16 cellular contexts compared by ENCODE assay signal in genomic region chr16:73404001-73404400, GRCh38.
DNase-seq lines count a peak whose midpoint lies in the region; ATAC-seq and TF ChIP-seq lines count a peak whose summit lies in the region.
"Had no signal": no experiment of that assay in that cellular context is flagged by ENCODE, and none has a peak within 500 bp of the region (broad histone marks: within the 10 kb centered on the region; RNA-seq: fewer than 3 reads in every experiment).

No MANE protein-coding gene starts in this region.

- H3K9me3 Mint-ChIP-seq in neural progenitor cell, result no peaks in the 10 kb centered on the region

- no peak overlapping the region for H3K4me3 Mint-ChIP-seq in neural progenitor cell
- H3K4me3 Mint-ChIP-seq: CD14-positive monocyte; CD4-positive, alpha-beta memory T cell had no signal

- no peaks in the 10 kb centered on the region for H3K79me2 ChIP-seq in neural progenitor cell (ENCODE audit: low read depth)

- H3F3A ChIP-seq in neural progenitor cell (ENCODE audit: low read depth), result peaks cover 14% of the 10 kb centered on the region

- no peaks in the 10 kb centered on the region for H3K36me3 ChIP-seq in neural progenitor cell
- H3K36me3 ChIP-seq: BLaER1 had no signal

- H3K36me3 Mint-ChIP-seq in neural progenitor cell, result no peaks in the 10 kb centered on the region
- H3K36me3 Mint-ChIP-seq: CD14-positive monocyte; CD4-positive, alpha-beta memory T cell had no signal

- H3K4me1 ChIP-seq in neural progenitor cell, result peaks cover 31% of the 10 kb centered on the region

- peak overlapping the region; percentile 71 for H3K27ac ChIP-seq in neural progenitor cell
- H3K27ac ChIP-seq: BLaER1, GM23248 had no signal

- no peak overlapping the region for H3K9ac ChIP-seq in neural progenitor cell
- H3K9ac ChIP-seq: BLaER1, GM23248 had no signal

- no peaks in the 10 kb centered on the region for H4K20me1 ChIP-seq in neural progenitor cell (ENCODE audit: low read depth)
- H4K20me1 ChIP-seq: BLaER1 had no signal

- H3K4me2 ChIP-seq in neural progenitor cell, result peak overlapping the region; percentile 53
- H3K4me2 ChIP-seq: BLaER1 had no signal

- ATAC-seq in HG02840 (IDR thresholded peaks at IDR 0.05; ENCODE audit: low FRiP score, unreplicated experiment), result no peak
- ATAC-seq in HG02678 (IDR thresholded peaks at IDR 0.05; ENCODE audit: unreplicated experiment), result no peak

- no peaks in the 10 kb centered on the region for H3K9me3 ChIP-seq in neural progenitor cell (ENCODE audit: low read depth)
- H3K9me3 ChIP-seq: BLaER1 had no signal

- H3K27me3 ChIP-seq in neural progenitor cell, result no peaks in the 10 kb centered on the region
- H3K27me3 ChIP-seq: BLaER1 had no signal

- no peak for TF ChIP-seq CTCF in neural progenitor cell (IDR thresholded peaks at IDR 0.05)

- no peak overlapping the region for H2AFZ ChIP-seq in neural progenitor cell (replicated peaks)
- H2AFZ ChIP-seq: GM23248 had no signal

- peaks cover 2% of the 10 kb centered on the region for H3K27me3 Mint-ChIP-seq in neural progenitor cell (ENCODE audit: insufficient read depth, low read depth)

- no peak overlapping the region for H3K27ac Mint-ChIP-seq in neural progenitor cell
- H3K27ac Mint-ChIP-seq: CD14-positive monocyte; CD4-positive, alpha-beta memory T cell had no signal

- DNase-seq in NCI-H748 (lab: John Stamatoyannopoulos, UW; ENCODE audit: unreplicated experiment), result peak; percentile 24
- DNase-seq in NCI-H748 treated with DMSO at 0.1 percent for 48 hours (lab: John Stamatoyannopoulos, UW), result no peak
- DNase-seq in left kidney (ENCODE audit: low read depth, low spot score), result peak; percentile 47
- DNase-seq in neural progenitor cell (ENCODE audit: low spot score), result peak; percentile 38
- no peak for DNase-seq in stimulated activated CD4-positive, alpha-beta T cell treated with anti-CD3 and anti-CD28 coated beads, Interleukin-2, amount 100 ng/mL, for 48 hours
- DNase-seq: 8988T; CD4-positive, alpha-beta memory T cell; DMS153; DMS79; GDM1; GM23248; HCEC 1CT had no signal

- no peak overlapping the region for H3K4me3 ChIP-seq in neural progenitor cell
- H3K4me3 ChIP-seq: BLaER1, GM23248 had no signal

- H3K4me1 Mint-ChIP-seq in neural progenitor cell, result peaks cover 36% of the 10 kb centered on the region
- H3K4me1 Mint-ChIP-seq: CD14-positive monocyte; CD4-positive, alpha-beta memory T cell had no signal

Comparison
In these comparisons a context has a peak if more than half of its experiments do, and no peak if none do; other contexts are left out.
1. DNase-seq: peak in NCI-H748 (single experiment), left kidney (single experiment) and neural progenitor cell (single experiment); none in NCI-H748 treated with DMSO at 0.1 percent for 48 hours (single experiment) and stimulated activated CD4-positive, alpha-beta T cell treated with anti-CD3 and anti-CD28 coated beads, Interleukin-2, amount 100 ng/mL, for 48 hours (0 of 2).